ENCODE assay signal across 22 cellular contexts in genomic region chr6:1144842-1145755, GRCh38.
DNase-seq lines count a peak whose midpoint lies in the region; ATAC-seq and TF ChIP-seq lines count a peak whose summit lies in the region.
"Had no signal": no experiment of that assay in that cellular context is flagged by ENCODE, and none has a peak within 500 bp of the region (broad histone marks: within the 10 kb centered on the region; RNA-seq: fewer than 3 reads in every experiment).

No MANE protein-coding gene starts in this region.

- H3K4me3 ChIP-seq in mammary epithelial cell (replicated peaks in 1 of 3; ENCODE audit: insufficient read depth in 1 of 3, low read depth in 2 of 3, low read length in 3 of 3) (no peak overlapping the region), breast epithelium (no peak overlapping the region), fibroblast of villous mesenchyme (ENCODE audit: low read depth, low read length) (no peak overlapping the region)
- H3K4me3 ChIP-seq: GM12878, prostate gland had no signal

- intact Hi-C loops in mammary epithelial cell (cut with micrococcal nuclease) (no loop called here), breast epithelium (cut with DNase I; ENCODE audit: low total_unique reads) (no loop called here), posterior cingulate gyrus (cut with DNase I) (no loop called here)

- BruUV-seq in mammary epithelial cell (replicated peaks; lab: Mats Ljungman, UMichigan) = no TSS peak

- H3K27ac ChIP-seq in mammary epithelial cell (ENCODE audit: insufficient read depth, low read depth, low read length) (no peak overlapping the region), breast epithelium (no peak overlapping the region)
- H3K27ac ChIP-seq: 22Rv1, epithelial cell of prostate, KMS-11, prostate gland had no signal

- TF ChIP-seq CTCF in mammary epithelial cell (conservative IDR thresholded peaks at IDR 0.05 in 1 of 2, IDR thresholded peaks at IDR 0.05 in 1 of 2; ENCODE audit: extremely low read depth in 1 of 2, insufficient read depth in 1 of 2, low read depth in 1 of 2, low read length in 2 of 2) = no peak
- no peak for TF ChIP-seq CTCF in breast epithelium (IDR thresholded peaks at IDR 0.05)
- TF ChIP-seq CTCF in fibroblast of villous mesenchyme (IDR thresholded peaks at IDR 0.05; ENCODE audit: insufficient read depth, low read depth, low read length) = no peak

- H3K4me2 ChIP-seq in mammary epithelial cell (ENCODE audit: insufficient read depth, low read depth, low read length) = no peak overlapping the region
- H3K4me2 ChIP-seq: KMS-11 had no signal

- H3K36me3 ChIP-seq in mammary epithelial cell (ENCODE audit: insufficient read depth, low read length) (no peaks in the 10 kb centered on the region), breast epithelium (no peaks in the 10 kb centered on the region)
- H3K36me3 ChIP-seq: prostate gland had no signal

- H3K4me1 ChIP-seq in mammary epithelial cell (ENCODE audit: insufficient read depth, low read length) (peaks cover 3% of the 10 kb centered on the region), breast epithelium (no peaks in the 10 kb centered on the region)
- H3K4me1 ChIP-seq: prostate gland had no signal

- H3K9me3 ChIP-seq in mammary epithelial cell (replicated peaks; ENCODE audit: insufficient read depth, low read length) (peaks cover 12% of the 10 kb centered on the region), breast epithelium (no peaks in the 10 kb centered on the region)
- H3K9me3 ChIP-seq: prostate gland had no signal

- H3K27me3 ChIP-seq in mammary epithelial cell (ENCODE audit: insufficient read depth, low read length) (no peaks in the 10 kb centered on the region), breast epithelium (peaks cover 0 to 15% of the 10 kb centered on the region in 2 donors)

- H3K9ac ChIP-seq in mammary epithelial cell (ENCODE audit: insufficient read depth, low read length) = no peak overlapping the region
- H3K9ac ChIP-seq: KMS-11 had no signal

- 68% methylated on average over 9 of the region's 9 CpGs for WGBS in mammary epithelial cell (ENCODE audit: low coverage, missing lambda C conversion rate)

- ATAC-seq in GM21576 (IDR thresholded peaks at IDR 0.05; ENCODE audit: unreplicated experiment) = no peak
- ATAC-seq: GM12878, Panc1 had no signal

- DNase-seq in mammary epithelial cell = peak; percentile 34
- DNase-seq in breast epithelium (ENCODE audit: low spot score in 2 of 2) = no peak
- peak; percentile 14 for DNase-seq in amniotic epithelial cell (ENCODE audit: low read depth)
- DNase-seq in fibroblast of villous mesenchyme (ENCODE audit: low read depth) = peak; percentile 16
- DNase-seq in posterior cingulate gyrus = no peak
- DNase-seq in DMS153 (lab: John Stamatoyannopoulos, UW) = no peak
- DNase-seq in NCI-H2029 treated with DMSO at 0.1 percent for 48 hours (lab: John Stamatoyannopoulos, UW) = no peak
- DNase-seq: activated CD4-positive, alpha-beta T cell treated with anti-CD3 and anti-CD28 coated beads, Interleukin-2, amount 10 ng/mL, durations not matched to agents 7 days and 5 days; activated naive CD4-positive, alpha-beta T cell treated with Interleukin-2 at 50 U/mL for 16 hours; CD4-positive, alpha-beta memory T cell; cortex of kidney; NCI-H1417 treated with DMSO at 0.1 percent for 48 hours; stimulated activated CD4-positive, alpha-beta T cell treated with anti-CD3 and anti-CD28 coated beads, Interleukin-15, amount 100 ng/mL, for 24 hours; stimulated activated naive CD4-positive, alpha-beta T cell; trophoblast cell had no signal

- in situ Hi-C loops in mammary epithelial cell (cut with MboI; ENCODE audit: low sequenced_read_pairs in 2 of 2) = no loop called here

- no peak overlapping the region for H2AFZ ChIP-seq in mammary epithelial cell (ENCODE audit: low read depth, low read length)

- no peaks in the 10 kb centered on the region for H3K79me2 ChIP-seq in mammary epithelial cell (ENCODE audit: insufficient read depth, low read length)

- no peak for TF ChIP-seq POLR2A in breast epithelium (IDR thresholded peaks at IDR 0.05)

- H4K20me1 ChIP-seq in mammary epithelial cell (ENCODE audit: insufficient read depth, low read length) = no peaks in the 10 kb centered on the region

- CTCF ChIA-PET in mammary epithelial cell (lab: Charles Lee; ENCODE audit: low non-redundant PET) = no interaction called here

- dilution Hi-C loops in mammary epithelial cell (cut with HindIII; ENCODE audit: low sequenced_read_pairs) = no loop called here

Comparison
In these comparisons a context has a peak if more than half of its experiments do, and no peak if none do; other contexts are left out.
1. DNase-seq: peak in mammary epithelial cell (single experiment), amniotic epithelial cell (single experiment) and fibroblast of villous mesenchyme (single experiment); none in breast epithelium (0 of 2), posterior cingulate gyrus (0 of 10), DMS153 (single experiment) and NCI-H2029 treated with DMSO at 0.1 percent for 48 hours (single experiment).